In genomic region chr7:150981644-150982043, GRCh38 we compare ENCODE assay signal across 22 cellular contexts. TPM values are rescaled to one million over a fixed set of nuclear protein-coding genes. Genes with fewer than 3 reads are reported as not detected.
DNase-seq lines count a peak whose midpoint lies in the region; ATAC-seq, FAIRE-seq and TF ChIP-seq lines count a peak whose summit lies in the region.
"Had no signal": no experiment of that assay in that cellular context is flagged by ENCODE, and none has a peak within 500 bp of the region (broad histone marks: within the 10 kb centered on the region; RNA-seq: fewer than 3 reads in every experiment).

No MANE protein-coding gene starts in this region.

- H3K27ac Mint-ChIP-seq in neural crest cell (ENCODE audit: unreplicated experiment) = no peak overlapping the region
- H3K27ac Mint-ChIP-seq: CD4-positive, CD25-positive, alpha-beta regulatory T cell had no signal

- H3K36me3 ChIP-seq in HEK293 (ENCODE audit: control insufficient read depth in 2 of 2, insufficient read depth in 1 of 2, low read length in 2 of 2) = no peaks in the 10 kb centered on the region
- H3K36me3 ChIP-seq: SJSA1 had no signal

- CTCF ChIA-PET in HEK293 (lab: Yijun Ruan, JAX) = interaction anchor here (1.4 to 6.2 kb wide), 2 partner anchors 16 to 37 kb away, joined by 3 to 124 read pairs; no protein-coding TSS in a partner anchor

- no peaks in the 10 kb centered on the region for H3K4me1 ChIP-seq in HEK293 (ENCODE audit: control insufficient read depth, insufficient read depth, low read length)
- H3K4me1 ChIP-seq: SJSA1 had no signal

- peak overlapping the region; percentile 50 for H3K4me3 Mint-ChIP-seq in neural crest cell

- peaks cover 55% of the 10 kb centered on the region for H3K27me3 Mint-ChIP-seq in neural crest cell (ENCODE audit: low read depth)

- H3K4me3 ChIP-seq in HEK293 (ENCODE audit: low read depth, low read length) = no peak overlapping the region
- H3K4me3 ChIP-seq: SJSA1 had no signal

- POLR2A ChIA-PET in HEK293 (lab: Yijun Ruan, JAX) = no interaction called here

- no peaks in the 10 kb centered on the region for H3K36me3 Mint-ChIP-seq in neural crest cell (ENCODE audit: low read depth)
- H3K36me3 Mint-ChIP-seq: CD4-positive, CD25-positive, alpha-beta regulatory T cell; IgD-negative memory B cell had no signal

- peaks cover 30% of the 10 kb centered on the region for H3K4me1 Mint-ChIP-seq in neural crest cell

- no peak for ATAC-seq in HG03135 (IDR thresholded peaks at IDR 0.05; ENCODE audit: unreplicated experiment)
- ATAC-seq: HCT116, Panc1 had no signal

- H3K9me3 ChIP-seq in HEK293 (ENCODE audit: control insufficient read depth, insufficient read depth, low read depth, low read length) = no peaks in the 10 kb centered on the region
- H3K9me3 ChIP-seq: SJSA1 had no signal

- TF ChIP-seq CTCF in HEK293 (tag by site-specific recombination; IDR thresholded peaks at IDR 0.05) = no peak
- TF ChIP-seq CTCF in neural crest cell (conservative IDR thresholded peaks at IDR 0.05) = no peak
- no peak for TF ChIP-seq CTCF in D721Med (IDR thresholded peaks at IDR 0.05; ENCODE audit: insufficient read depth, missing control alignments)

- no peak for FAIRE-seq in D721Med (lab: Jason Lieb, UNC)
- FAIRE-seq: G401.6, H1 had no signal

- peak; percentile 26 for DNase-seq in NCI-H1092 treated with DMSO at 0.1 percent for 48 hours (lab: John Stamatoyannopoulos, UW)
- peak; percentile 51 for DNase-seq in NCI-H82 treated with DMSO at 0.1 percent for 48 hours (lab: John Stamatoyannopoulos, UW; ENCODE audit: unreplicated experiment)
- DNase-seq in neural crest cell (ENCODE audit: low read depth, low spot score) = no peak
- DNase-seq in D721Med (ENCODE audit: insufficient read length, low spot score) = no peak
- DNase-seq in GDM1 (lab: John Stamatoyannopoulos, UW) = no peak
- DNase-seq: CD4-positive, CD25-positive, alpha-beta regulatory T cell; MV-4-11; NCI-H1694 treated with DMSO at 0.1 percent for 48 hours; NCI-H2081 treated with DMSO at 0.1 percent for 48 hours; NCI-H226; NCI-H526 treated with DMSO at 0.1 percent for 48 hours; NK-92 treated with Interleukin-12 subunit alpha and Interleukin-12 subunit beta, amount 100 ng/mL, for 24 hours; T-helper 2 cell had no signal

- H3K9me3 Mint-ChIP-seq in neural crest cell = no peaks in the 10 kb centered on the region
- H3K9me3 Mint-ChIP-seq: IgD-negative memory B cell had no signal

- no peak overlapping the region for H3K27ac ChIP-seq in HEK293 (ENCODE audit: extremely low read depth, low read depth, low read length)
- H3K27ac ChIP-seq: SJSA1 had no signal

TF ChIP-seq in HEK293, 187 proteins besides CTCF, POLR2A, EP300 and RAD21:
- TF ChIP-seq EGR2 (tag by site-specific recombination; IDR thresholded peaks at IDR 0.05; ENCODE audit: low read depth) (peak; percentile 70; the same call in 1 of the 2 replicates), HOXA7 (CRISPR knock-in tag; IDR thresholded peaks at IDR 0.05; ENCODE audit: borderline replicate concordance) (no peak), ZFHX2 (tag by site-specific recombination; conservative IDR thresholded peaks at IDR 0.05) (peak; percentile 42)

RNA-seq across cellular contexts. Expression of gene KCNH2, which starts 3.5 kb away (rescaled TPM):
- 10.7 and 12.4 TPM in 2 replicates for total RNA-seq in neural crest cell
- total RNA-seq: SJSA1 had no signal

RNA-seq across cellular contexts. Expression of gene NOS3, which starts 9.2 kb away (rescaled TPM):
- total RNA-seq in neural crest cell = 6.1 and 7.4 TPM in 2 replicates
- total RNA-seq: SJSA1 had no signal

RNA-seq across cellular contexts. Expression of gene ATG9B, which starts 42.6 kb away (rescaled TPM):
- total RNA-seq in neural crest cell = 8.0 and 9.2 TPM in 2 replicates
- total RNA-seq: Daoy, SJSA1 had no signal

RNA-seq across cellular contexts. Expression of gene ABCB8, which starts 46.6 kb away (rescaled TPM):
- 42.3 and 43.5 TPM in 2 replicates for total RNA-seq in neural crest cell

Comparison
In these comparisons a context has a peak if more than half of its experiments do, and no peak if none do; other contexts are left out.
1. DNase-seq: peak in NCI-H1092 treated with DMSO at 0.1 percent for 48 hours (single experiment) and NCI-H82 treated with DMSO at 0.1 percent for 48 hours (single experiment); none in neural crest cell (single experiment), D721Med (single experiment) and GDM1 (single experiment).